18 cellular contexts compared by ENCODE assay signal in the genomic region with DNA sequence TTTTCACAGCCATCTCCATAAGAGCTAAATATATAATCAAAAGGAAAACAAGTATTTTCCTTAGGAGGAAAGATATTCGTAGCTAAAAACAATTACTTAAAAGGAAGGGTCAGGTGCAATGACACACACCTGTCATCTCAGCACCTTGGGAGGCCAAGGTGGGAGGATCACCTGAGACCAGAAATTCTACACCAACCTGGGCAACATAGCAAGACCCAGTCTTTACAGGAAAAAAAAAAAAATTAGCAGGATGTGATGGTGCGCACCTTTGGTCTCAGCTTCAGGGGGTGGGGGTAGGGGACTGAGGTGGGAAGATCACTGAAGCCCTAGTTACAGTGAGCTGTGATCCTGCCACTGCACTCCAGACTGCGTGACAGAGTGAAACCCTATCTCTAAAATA. TPM values are rescaled to one million over a fixed set of nuclear protein-coding genes. Genes with fewer than 3 reads are reported as not detected.
DNase-seq lines count a peak whose midpoint lies in the region; ATAC-seq lines count a peak whose summit lies in the region.
"Had no signal": no experiment of that assay in that cellular context is flagged by ENCODE, and none has a peak within 500 bp of the region (broad histone marks: within the 10 kb centered on the region; RNA-seq: fewer than 3 reads in every experiment).

No MANE protein-coding gene starts in this region.

- no peak for DNase-seq in activated naive CD8-positive, alpha-beta T cell treated with anti-CD3 and anti-CD28 coated beads, Interleukin-2, amount 50 U/mL, for 24 hours
- DNase-seq in central memory CD8-positive, alpha-beta T cell (ENCODE audit: low spot score in 2 of 2): no peak
- DNase-seq in OCI-M2 (lab: John Stamatoyannopoulos, UW; ENCODE audit: unreplicated experiment): no peak
- no peak for DNase-seq in NCI-H345 (lab: John Stamatoyannopoulos, UW)
- DNase-seq: BE2C, DMS53, HCEC 1CT, NCI-H1048, NCI-H1417, NCI-H1694, NCI-H2029 treated with DMSO at 0.1 percent for 48 hours, NCI-H526 treated with DMSO at 0.1 percent for 48 hours, Right ventricle myocardium superior, RPMI8226 had no signal

- no peak for ATAC-seq in activated naive CD8-positive, alpha-beta T cell treated with anti-CD3 and anti-CD28 coated beads, Interleukin-2, amount 50 U/mL, for 24 hours
- no peak for ATAC-seq in central memory CD8-positive, alpha-beta T cell (replicated peaks; ENCODE audit: extremely low read depth, poor library complexity, severe bottlenecking)
- ATAC-seq in HG03457 (IDR thresholded peaks at IDR 0.05; ENCODE audit: unreplicated experiment): no peak
- ATAC-seq: GM23338 had no signal

- no peaks in the 10 kb centered on the region for H3K9me3 Mint-ChIP-seq in activated naive CD8-positive, alpha-beta T cell (ENCODE audit: low read depth)
- no peaks in the 10 kb centered on the region for H3K9me3 Mint-ChIP-seq in activated naive CD8-positive, alpha-beta T cell treated with anti-CD3 and anti-CD28 coated beads, Interleukin-2, amount 50 U/mL, for 24 hours
- peaks cover 0 to 2% (median 0%) of the 10 kb centered on the region in 3 donors for H3K9me3 Mint-ChIP-seq in IgD-negative memory B cell
- no peaks in the 10 kb centered on the region for H3K9me3 Mint-ChIP-seq in central memory CD8-positive, alpha-beta T cell
- H3K9me3 Mint-ChIP-seq: GM23338 had no signal

- no peak overlapping the region for H3K4me3 Mint-ChIP-seq in activated naive CD8-positive, alpha-beta T cell
- no peak overlapping the region for H3K4me3 Mint-ChIP-seq in activated naive CD8-positive, alpha-beta T cell treated with anti-CD3 and anti-CD28 coated beads, Interleukin-2, amount 50 U/mL, for 24 hours
- H3K4me3 Mint-ChIP-seq in IgD-negative memory B cell: no peak overlapping the region
- H3K4me3 Mint-ChIP-seq in central memory CD8-positive, alpha-beta T cell: no peak overlapping the region
- H3K4me3 Mint-ChIP-seq: GM23338 had no signal

- H3K4me1 Mint-ChIP-seq in activated naive CD8-positive, alpha-beta T cell (ENCODE audit: low read depth): peaks cover 74% of the 10 kb centered on the region
- H3K4me1 Mint-ChIP-seq in activated naive CD8-positive, alpha-beta T cell treated with anti-CD3 and anti-CD28 coated beads, Interleukin-2, amount 50 U/mL, for 24 hours: peaks cover 66% of the 10 kb centered on the region
- peaks cover 50 to 65% (median 55%) of the 10 kb centered on the region in 3 donors for H3K4me1 Mint-ChIP-seq in IgD-negative memory B cell
- peaks cover 70% of the 10 kb centered on the region for H3K4me1 Mint-ChIP-seq in central memory CD8-positive, alpha-beta T cell

- peak overlapping the region; percentile 22 for H3K27ac Mint-ChIP-seq in activated naive CD8-positive, alpha-beta T cell
- no peak overlapping the region for H3K27ac Mint-ChIP-seq in activated naive CD8-positive, alpha-beta T cell treated with anti-CD3 and anti-CD28 coated beads, Interleukin-2, amount 50 U/mL, for 24 hours
- peak overlapping the region in 2 of 3 donors; percentile 47 to 66 for H3K27ac Mint-ChIP-seq in IgD-negative memory B cell
- H3K27ac Mint-ChIP-seq in central memory CD8-positive, alpha-beta T cell (ENCODE audit: low read depth): peak overlapping the region; percentile 25
- H3K27ac Mint-ChIP-seq: GM23338 had no signal

- no peaks in the 10 kb centered on the region for H3K27me3 Mint-ChIP-seq in activated naive CD8-positive, alpha-beta T cell
- no peaks in the 10 kb centered on the region for H3K27me3 Mint-ChIP-seq in activated naive CD8-positive, alpha-beta T cell treated with anti-CD3 and anti-CD28 coated beads, Interleukin-2, amount 50 U/mL, for 24 hours
- no peaks in the 10 kb centered on the region for H3K27me3 Mint-ChIP-seq in IgD-negative memory B cell
- H3K27me3 Mint-ChIP-seq in central memory CD8-positive, alpha-beta T cell: no peaks in the 10 kb centered on the region

- H3K36me3 Mint-ChIP-seq in activated naive CD8-positive, alpha-beta T cell: peaks cover 17% of the 10 kb centered on the region
- H3K36me3 Mint-ChIP-seq in activated naive CD8-positive, alpha-beta T cell treated with anti-CD3 and anti-CD28 coated beads, Interleukin-2, amount 50 U/mL, for 24 hours (ENCODE audit: low read depth): peaks cover 35% of the 10 kb centered on the region
- peaks cover 6% of the 10 kb centered on the region for H3K36me3 Mint-ChIP-seq in IgD-negative memory B cell
- H3K36me3 Mint-ChIP-seq in central memory CD8-positive, alpha-beta T cell (ENCODE audit: insufficient read depth): peaks cover 17% of the 10 kb centered on the region

RNA-seq across cellular contexts. Expression of gene TNPO3, which starts 11.9 kb away (rescaled TPM):
- polyA plus RNA-seq in IgD-negative memory B cell: 36.7 TPM
